ENCODE assay signal across 23 cellular contexts in genomic region chr15:62656071-62656470, GRCh38.
"Had no signal": no experiment of that assay in that cellular context is flagged by ENCODE, and none has a peak within 500 bp of the region (broad histone marks: within the 10 kb centered on the region; RNA-seq: fewer than 3 reads in every experiment).

No MANE protein-coding gene starts in this region.

- H3K4me3 ChIP-seq: coronary artery, esophagus squamous epithelium, gastrocnemius medialis, heart right ventricle, left lung, lower lobe of right lung had no signal

- ATAC-seq: gastrocnemius medialis, heart right ventricle, left cardiac atrium, left lung, left ventricle myocardium superior, lower lobe of right lung had no signal

- DNase-seq: dermis blood vessel endothelial cell; dorsolateral prefrontal cortex; effector CD4-positive, alpha-beta T cell; effector memory CD4-positive, alpha-beta T cell; esophagus squamous epithelium; foreskin fibroblast; foreskin melanocyte; gastrocnemius medialis; glutamatergic neuron; head of caudate nucleus; heart right ventricle; hippocampal formation; left cardiac atrium; left lung; left ventricle myocardium superior; lower lobe of right lung; mesenchymal stem cell; midbrain had no signal

- H3K36me3 ChIP-seq: left lung, lower lobe of right lung had no signal

- H3K27me3 ChIP-seq: dorsolateral prefrontal cortex, esophagus squamous epithelium, gastrocnemius medialis, heart right ventricle, left lung had no signal

- H3K27ac ChIP-seq: coronary artery, esophagus squamous epithelium, gastrocnemius medialis, left lung, lower lobe of right lung had no signal

- FAIRE-seq: colon, endothelial cell of umbilical vein, islet of Langerhans, keratinocyte had no signal

- H3K9me3 ChIP-seq: esophagus squamous epithelium, gastrocnemius medialis, heart right ventricle, left lung, lower lobe of right lung had no signal
